8 cellular contexts compared by ENCODE assay signal in genomic region chr3:106609666-106610301, GRCh38.
DNase-seq lines count a peak whose midpoint lies in the region; ATAC-seq and TF ChIP-seq lines count a peak whose summit lies in the region.

No MANE protein-coding gene starts in this region.

- H4K20me1 ChIP-seq in IMR-90 (ENCODE audit: insufficient read depth, low read length) (no peaks in the 10 kb centered on the region), neural cell (ENCODE audit: insufficient read depth) (no peaks in the 10 kb centered on the region)

- H3K4me2 ChIP-seq in IMR-90 (ENCODE audit: low read depth, low read length) (no peak overlapping the region), neural cell (ENCODE audit: low read length) (no peak overlapping the region)

- POLR2A ChIA-PET in IMR-90 (lab: Charles Lee; ENCODE audit: unreplicated experiment), result no interaction called here

- TF ChIP-seq EP300 in neural cell (conservative IDR thresholded peaks at IDR 0.05; ENCODE audit: poor library complexity, severe bottlenecking) (no peak), stomach (IDR thresholded peaks at IDR 0.05) (no peak)

- H3K4me1 ChIP-seq in IMR-90 (ENCODE audit: control insufficient read depth, insufficient read depth, low read length), result peaks cover 4% of the 10 kb centered on the region
- H3K4me1 ChIP-seq in stomach, result peaks cover 0 to 7% (median 0%) of the 10 kb centered on the region in 4 donors

- BruUV-seq in IMR-90 (replicated peaks; lab: Mats Ljungman, UMichigan), result no TSS peak

- no peaks in the 10 kb centered on the region for H3K79me1 ChIP-seq in IMR-90 (ENCODE audit: low read depth in 1 of 2, low read length in 2 of 2)

- H4K5ac ChIP-seq in IMR-90 (ENCODE audit: low read depth, low read length), result no peak overlapping the region

- H3K9me3 ChIP-seq in IMR-90 (ENCODE audit: control insufficient read depth, insufficient read depth, low read length), result peaks cover 2% of the 10 kb centered on the region; the same call in 1 of the 2 replicates
- H3K9me3 ChIP-seq in neural cell (ENCODE audit: low read length), result no peaks in the 10 kb centered on the region
- peaks cover 0 to 4% (median 0%) of the 10 kb centered on the region in 4 donors for H3K9me3 ChIP-seq in stomach

- H2AFZ ChIP-seq in IMR-90 (replicated peaks; ENCODE audit: low read length, poor library complexity), result no peak overlapping the region
- no peak overlapping the region for H2AFZ ChIP-seq in neural cell (ENCODE audit: low read depth, low read length)

- no peak overlapping the region for H3K14ac ChIP-seq in IMR-90 (replicated peaks; ENCODE audit: low read depth, low read length)

- H2BK120ac ChIP-seq in IMR-90 (ENCODE audit: low read depth, low read length), result no peak overlapping the region

- intact Hi-C loops in IMR-90 (cut with micrococcal nuclease), result loop anchor here (1.0 to 10.0 kb wide), 9 partner anchors 253 to 1242 kb away; partner anchors contain the start of gene ALCAM
- intact Hi-C loops in stomach (cut with DNase I; ENCODE audit: low total_unique reads), result no loop called here

- TF ChIP-seq RAD21 in IMR-90 (IDR thresholded peaks at IDR 0.05; ENCODE audit: low read length) (peak; percentile 97), neural cell (conservative IDR thresholded peaks at IDR 0.05) (peak; percentile 96)

- in situ Hi-C loops in IMR-90 (cut with MboI; ENCODE audit: low sequenced_read_pairs), result loop anchor here (10.0 kb wide), 1 partner anchor 915 kb away; no protein-coding TSS in a partner anchor

- H4K8ac ChIP-seq in IMR-90 (ENCODE audit: low read depth in 2 of 2, low read length in 2 of 2), result peak overlapping the region in 1 of 2 experiments; percentile 20; a peak in 1 of 4 replicates

- no peak overlapping the region for H3K56ac ChIP-seq in IMR-90 (ENCODE audit: extremely low read depth, insufficient read depth, low read length)

- H3K79me2 ChIP-seq in neural cell (replicated peaks; ENCODE audit: insufficient read depth, low read length), result no peaks in the 10 kb centered on the region

- no peak overlapping the region for H2AK9ac ChIP-seq in IMR-90 (replicated peaks; ENCODE audit: low read depth, low read length, poor library complexity)

- WGBS in IMR-90 (ENCODE audit: extremely low coverage in 2 of 2, insufficient read length in 1 of 2), 2 experiments, result no CpG with 5 or more reads among the region's 2 CpGs
- 12 to 20% (median 13%) methylated on average over 2 of the region's 2 CpGs for WGBS in stomach, 5 donors

- DNase-seq in COR-L47 (lab: John Stamatoyannopoulos, UW) (peak; percentile 90), IMR-90 (peak; percentile 93), OCI-M1 (lab: John Stamatoyannopoulos, UW) (peak; percentile 82), activated T-cell treated with anti-CD3 and anti-CD28 coated beads for 4 hours (peak; percentile 56), fibroblast of gingiva (ENCODE audit: low read depth) (peak; percentile 89), stomach (peak; percentile 30)

- TF ChIP-seq CTCF in IMR-90 (conservative IDR thresholded peaks at IDR 0.05; ENCODE audit: low read depth, low read length) (peak; percentile 98), neural cell (IDR thresholded peaks at IDR 0.05; ENCODE audit: poor library complexity, severe bottlenecking) (peak; percentile 89), stomach (IDR thresholded peaks at IDR 0.05) (peak in 5 of 7 experiments; percentile 64 to 88 (median 70))

- no peak overlapping the region for H2BK20ac ChIP-seq in IMR-90 (ENCODE audit: low read depth, low read length)

- no peaks in the 10 kb centered on the region for H3F3A ChIP-seq in neural cell (ENCODE audit: insufficient read depth, low read length, poor library complexity, severe bottlenecking)

- H3K27ac ChIP-seq in IMR-90 (ENCODE audit: insufficient read depth, low read length), result no peak overlapping the region
- peak overlapping the region; percentile 3 for H3K27ac ChIP-seq in neural cell (ENCODE audit: low read length)
- H3K27ac ChIP-seq in stomach, result no peak overlapping the region

- no peaks in the 10 kb centered on the region for H3K9me2 ChIP-seq in neural cell (ENCODE audit: insufficient read depth, low read length)

- no peaks in the 10 kb centered on the region for H3K9me1 ChIP-seq in IMR-90 (ENCODE audit: insufficient read depth, low read length)

- ATAC-seq in GM21390 (IDR thresholded peaks at IDR 0.05; ENCODE audit: unreplicated experiment), result peak; percentile 82
- peak; percentile 90 for ATAC-seq in IMR-90 (ENCODE audit: low read depth)

- TF ChIP-seq POLR2A in IMR-90 (IDR thresholded peaks at IDR 0.05; ENCODE audit: low read depth, low read length), result 0 out of 2 replicates have a peak, but pooled peaks have one; percentile 33
- no peak for TF ChIP-seq POLR2A in stomach (IDR thresholded peaks at IDR 0.05)

- no peak overlapping the region for H3K23ac ChIP-seq in IMR-90 (ENCODE audit: low read depth, low read length)

- H4K91ac ChIP-seq in IMR-90 (ENCODE audit: insufficient read depth, low read depth, low read length), result no peak overlapping the region

- H3K9ac ChIP-seq in IMR-90 (ENCODE audit: low read depth, low read length) (no peak overlapping the region), neural cell (ENCODE audit: low read length) (no peak overlapping the region)

- H2BK5ac ChIP-seq in IMR-90 (ENCODE audit: low read depth, low read length, poor library complexity, severe bottlenecking), result no peak overlapping the region

- H3K36me3 ChIP-seq in IMR-90 (ENCODE audit: control insufficient read depth, insufficient read depth, low read length), result no peaks in the 10 kb centered on the region
- no peaks in the 10 kb centered on the region for H3K36me3 ChIP-seq in neural cell (ENCODE audit: insufficient read depth, low read length)
- H3K36me3 ChIP-seq in stomach, result no peaks in the 10 kb centered on the region

- no peak overlapping the region for H3K18ac ChIP-seq in IMR-90 (ENCODE audit: low read depth, low read length)

- CTCF ChIA-PET in IMR-90 (lab: Yijun Ruan, JAX), result interaction anchor here (0.7 to 2.4 kb wide), 6 partner anchors 252 to 941 kb away, joined by 3 to 9 read pairs (median 4); no protein-coding TSS in a partner anchor

- no peak overlapping the region for H2BK15ac ChIP-seq in IMR-90 (ENCODE audit: low read depth, low read length)

- H2AK5ac ChIP-seq in IMR-90 (ENCODE audit: low read depth, low read length), result no peak overlapping the region; the same call in 1 of the 2 replicates

- H3K4me3 ChIP-seq in IMR-90 (ENCODE audit: insufficient read depth, low read depth, low read length) (no peak overlapping the region), neural cell (ENCODE audit: low read length) (no peak overlapping the region), stomach (no peak overlapping the region)

- no peak overlapping the region for H3K4ac ChIP-seq in IMR-90 (ENCODE audit: low read depth, low read length)

- H3K27me3 ChIP-seq in IMR-90 (ENCODE audit: control insufficient read depth, insufficient read depth, low read length) (no peaks in the 10 kb centered on the region), neural cell (ENCODE audit: insufficient read depth, low read depth, low read length) (no peaks in the 10 kb centered on the region), stomach (no peaks in the 10 kb centered on the region)

- dilution Hi-C loops in IMR-90 (cut with HindIII; ENCODE audit: low sequenced_read_pairs, unreplicated experiment), result no loop called here

TF ChIP-seq in IMR-90, 13 proteins besides CTCF, POLR2A, EP300 and RAD21:
- TF ChIP-seq RCOR1 (IDR thresholded peaks at IDR 0.05; ENCODE audit: insufficient replicate concordance, low read length) (no peak), SMC3 (IDR thresholded peaks at IDR 0.05; ENCODE audit: low read depth, low read length) (peak; percentile 89)
- TF ChIP-seq, protein P1, sequence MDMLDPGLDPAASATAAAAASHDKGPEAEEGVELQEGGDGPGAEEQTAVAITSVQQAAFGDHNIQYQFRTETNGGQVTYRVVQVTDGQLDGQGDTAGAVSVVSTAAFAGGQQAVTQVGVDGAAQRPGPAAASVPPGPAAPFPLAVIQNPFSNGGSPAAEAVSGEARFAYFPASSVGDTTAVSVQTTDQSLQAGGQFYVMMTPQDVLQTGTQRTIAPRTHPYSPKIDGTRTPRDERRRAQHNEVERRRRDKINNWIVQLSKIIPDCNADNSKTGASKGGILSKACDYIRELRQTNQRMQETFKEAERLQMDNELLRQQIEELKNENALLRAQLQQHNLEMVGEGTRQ (IDR thresholded peaks at IDR 0.05; ENCODE audit: low read depth, low read length), result no peak

TF ChIP-seq in neural cell, 6 proteins besides CTCF, POLR2A, EP300 and RAD21:
- TF ChIP-seq REST (IDR thresholded peaks at IDR 0.05; ENCODE audit: borderline replicate concordance) (no peak), TAF1 (IDR thresholded peaks at IDR 0.05; ENCODE audit: low read depth) (no peak), MXI1 (conservative IDR thresholded peaks at IDR 0.05; ENCODE audit: poor library complexity, severe bottlenecking) (no peak), SMC3 (conservative IDR thresholded peaks at IDR 0.05; ENCODE audit: poor library complexity) (peak; percentile 92), EZH2 (IDR thresholded peaks at IDR 0.05; ENCODE audit: borderline replicate concordance, insufficient read depth, low read length, poor library complexity, severe bottlenecking) (no peak), POLR2AphosphoS5 (IDR thresholded peaks at IDR 0.05) (no peak)

Comparison
In these comparisons a context has a peak if more than half of its experiments do, and no peak if none do; other contexts are left out.
1. DNase-seq: peak in every context shown above with its lines; median percentile 93 in IMR-90; 90 in COR-L47; 89 in fibroblast of gingiva; 82 in OCI-M1; 56 in activated T-cell treated with anti-CD3 and anti-CD28 coated beads for 4 hours; 30 in stomach.